1 cellular context compared by ENCODE assay signal in genomic region chr2:203656522-203657287, GRCh38.
TF ChIP-seq lines count a peak whose summit lies in the region.

No MANE protein-coding gene starts in this region.

TF ChIP-seq in HepG2, 621 proteins besides CTCF, POLR2A, EP300 and RAD21 (continued from another document and continues in another):
- TF ChIP-seq HMGXB4 (CRISPR knock-in tag; IDR thresholded peaks at IDR 0.05; ENCODE audit: borderline replicate concordance in 1 of 2, low read depth in 1 of 2) (peak in 1 of 2 experiments; percentile 65; a peak in 2 of 4 replicates), MLX (CRISPR knock-in tag; IDR thresholded peaks at IDR 0.05) (peak; percentile 48; the same call in 1 of the 2 replicates), ELF3 (CRISPR knock-in tag; IDR thresholded peaks at IDR 0.05) (peak; percentile 99), POLR2G (IDR thresholded peaks at IDR 0.05; ENCODE audit: low read depth, low read length) (0 out of 2 replicates have a peak, but pooled peaks have one; percentile 30), ZNF746 (CRISPR knock-in tag; IDR thresholded peaks at IDR 0.05) (peak; percentile 21; the same call in 1 of the 2 replicates), ZNF101 (CRISPR knock-in tag; IDR thresholded peaks at IDR 0.05; ENCODE audit: borderline replicate concordance, low read depth) (no peak), TRAFD1 (CRISPR knock-in tag; IDR thresholded peaks at IDR 0.05; ENCODE audit: borderline replicate concordance) (peak; percentile 91; the same call in 1 of the 2 replicates), ZNF543 (CRISPR knock-in tag; IDR thresholded peaks at IDR 0.05) (0 out of 2 replicates have a peak, but pooled peaks have one; percentile 50), ZNF335 (CRISPR knock-in tag; IDR thresholded peaks at IDR 0.05) (no peak), ONECUT2 (CRISPR knock-in tag; IDR thresholded peaks at IDR 0.05) (peak; percentile 69), PRMT3 (CRISPR knock-in tag; IDR thresholded peaks at IDR 0.05; ENCODE audit: borderline replicate concordance, low read depth) (0 out of 2 replicates have a peak, but pooled peaks have one; percentile 60), RBAK (CRISPR knock-in tag; IDR thresholded peaks at IDR 0.05) (0 out of 2 replicates have a peak, but pooled peaks have one; percentile 55), FOXP4 (CRISPR knock-in tag; IDR thresholded peaks at IDR 0.05) (peak; percentile 89), HNF4A (CRISPR knock-in tag; IDR thresholded peaks at IDR 0.05) (peak; percentile 87), KLF9 (CRISPR knock-in tag; IDR thresholded peaks at IDR 0.05; ENCODE audit: low read depth) (peak; percentile 75; the same call in 1 of the 2 replicates), TARDBP (CRISPR knock-in tag; IDR thresholded peaks at IDR 0.05) (peak; percentile 82), NR0B2 (CRISPR knock-in tag; IDR thresholded peaks at IDR 0.05) (no peak), ARID4A (CRISPR knock-in tag; IDR thresholded peaks at IDR 0.05; ENCODE audit: borderline replicate concordance) (peak; percentile 47; the same call in 1 of the 2 replicates), PRDM10 (CRISPR knock-in tag; IDR thresholded peaks at IDR 0.05; ENCODE audit: low read depth) (no peak), ZBTB21 (CRISPR knock-in tag; IDR thresholded peaks at IDR 0.05) (peak; percentile 17; the same call in 1 of the 2 replicates), NR2F2 (IDR thresholded peaks at IDR 0.05; ENCODE audit: borderline replicate concordance, low read depth) (peak; percentile 59; the same call in 1 of the 2 replicates), PTBP1 (IDR thresholded peaks at IDR 0.05; ENCODE audit: low read depth, low read length, poor library complexity, severe bottlenecking) (no peak), GATA4 (IDR thresholded peaks at IDR 0.05; ENCODE audit: borderline replicate concordance, low read depth) (no peak), CEBPB (IDR thresholded peaks at IDR 0.05; ENCODE audit: borderline replicate concordance, low read depth, low read length) (peak; percentile 97), ZNF563 (CRISPR knock-in tag; IDR thresholded peaks at IDR 0.05) (no peak), NR2C2 (CRISPR knock-in tag; IDR thresholded peaks at IDR 0.05; ENCODE audit: borderline replicate concordance) (peak; percentile 81), ETV6 (CRISPR knock-in tag; conservative IDR thresholded peaks at IDR 0.05) (0 out of 2 replicates have a peak, but pooled peaks have one; percentile 37), RCOR2 (CRISPR knock-in tag; IDR thresholded peaks at IDR 0.05) (0 out of 2 replicates have a peak, but pooled peaks have one; percentile 65), TBX3 (IDR thresholded peaks at IDR 0.05; ENCODE audit: borderline replicate concordance) (peak; percentile 96), ATF3 (CRISPR knock-in tag; IDR thresholded peaks at IDR 0.05) (peak; percentile 92), SP1 (IDR thresholded peaks at IDR 0.05) (no peak), SP1 (CRISPR knock-in tag; IDR thresholded peaks at IDR 0.05) (peak; percentile 50; the same call in 1 of the 2 replicates), ZNF816 (CRISPR knock-in tag; IDR thresholded peaks at IDR 0.05; ENCODE audit: borderline replicate concordance) (peak; percentile 53; the same call in 1 of the 2 replicates), SPEN (CRISPR knock-in tag; IDR thresholded peaks at IDR 0.05; ENCODE audit: low read depth) (peak; percentile 66), ZSCAN29 (CRISPR knock-in tag; conservative IDR thresholded peaks at IDR 0.05) (0 out of 2 replicates have a peak, but pooled peaks have one; percentile 73), ZIK1 (CRISPR knock-in tag; IDR thresholded peaks at IDR 0.05; ENCODE audit: borderline replicate concordance, low read depth) (0 out of 2 replicates have a peak, but pooled peaks have one; percentile 39), XRCC5 (optimal IDR thresholded peaks at IDR 0.05; ENCODE audit: low read length) (peak; percentile 77), SALL1 (CRISPR knock-in tag; IDR thresholded peaks at IDR 0.05) (peak; percentile 96), ZMYM3 (CRISPR knock-in tag; IDR thresholded peaks at IDR 0.05) (peak; percentile 39), ZKSCAN8 (CRISPR knock-in tag; IDR thresholded peaks at IDR 0.05; ENCODE audit: borderline replicate concordance) (peak; percentile 83; the same call in 1 of the 2 replicates), GLMP (CRISPR knock-in tag; IDR thresholded peaks at IDR 0.05; ENCODE audit: borderline replicate concordance) (no peak), MAZ (IDR thresholded peaks at IDR 0.05; ENCODE audit: borderline replicate concordance, low read depth, low read length) (no peak), MAZ (CRISPR knock-in tag; IDR thresholded peaks at IDR 0.05; ENCODE audit: low read depth) (peak; percentile 69), ZFP91 (CRISPR knock-in tag; IDR thresholded peaks at IDR 0.05; ENCODE audit: borderline replicate concordance) (peak; percentile 43), ZNF550 (CRISPR knock-in tag; IDR thresholded peaks at IDR 0.05; ENCODE audit: borderline replicate concordance) (peak; percentile 72; the same call in 1 of the 2 replicates)
